In genomic region chr14:64218344-64219240, GRCh38 we compare ENCODE assay signal across 1 cellular context.
TF ChIP-seq lines count a peak whose summit lies in the region.

No MANE protein-coding gene starts in this region.

TF ChIP-seq in GM12878, 131 proteins besides CTCF, POLR2A, EP300 and RAD21 (continued from another document):
- no peak for TF ChIP-seq CREB1 (IDR thresholded peaks at IDR 0.05; ENCODE audit: low read depth)
- TF ChIP-seq RB1 (IDR thresholded peaks at IDR 0.05; ENCODE audit: borderline replicate concordance), result no peak
- TF ChIP-seq ZZZ3 (IDR thresholded peaks at IDR 0.05; ENCODE audit: control insufficient read depth, insufficient read length, low read depth), result no peak
- no peak for TF ChIP-seq NFIC (IDR thresholded peaks at IDR 0.05; ENCODE audit: low read depth, low read length)
- no peak for TF ChIP-seq MEF2B (IDR thresholded peaks at IDR 0.05; ENCODE audit: partially characterized antibody, poor library complexity, severe bottlenecking)
- TF ChIP-seq EGR1 (IDR thresholded peaks at IDR 0.05; ENCODE audit: borderline replicate concordance in 1 of 2, low read depth in 2 of 2, low read length in 2 of 2), result no peak
- no peak for TF ChIP-seq ZNF274 (IDR thresholded peaks at IDR 0.05; ENCODE audit: insufficient read depth, insufficient read length)
- 0 out of 4 replicates have a peak, but pooled peaks of 1 of the 2 experiments have one; percentile 8 for TF ChIP-seq IKZF2 (IDR thresholded peaks at IDR 0.05)
- TF ChIP-seq NBN (IDR thresholded peaks at IDR 0.05), result no peak
- no peak for TF ChIP-seq JUND (IDR thresholded peaks at IDR 0.05; ENCODE audit: low read depth, low read length)
- peak; percentile 27 for TF ChIP-seq PBX3 (IDR thresholded peaks at IDR 0.05; ENCODE audit: insufficient replicate concordance, low read depth, low read length)
- TF ChIP-seq ZNF207 (IDR thresholded peaks at IDR 0.05; ENCODE audit: borderline replicate concordance), result no peak
- peak; percentile 23; the same call in 1 of the 2 replicates for TF ChIP-seq MTA2 (IDR thresholded peaks at IDR 0.05; ENCODE audit: low read depth)
- TF ChIP-seq HDGF (IDR thresholded peaks at IDR 0.05), result no peak
- no peak for TF ChIP-seq SMAD1 (IDR thresholded peaks at IDR 0.05; ENCODE audit: low read depth, partially characterized antibody)
- TF ChIP-seq CBX5 (IDR thresholded peaks at IDR 0.05; ENCODE audit: low read depth), result no peak
- TF ChIP-seq IRF5 (IDR thresholded peaks at IDR 0.05; ENCODE audit: borderline replicate concordance), result no peak
- TF ChIP-seq CHD4 (IDR thresholded peaks at IDR 0.05), result no peak
- TF ChIP-seq RBBP5 (conservative IDR thresholded peaks at IDR 0.05), result no peak
- no peak for TF ChIP-seq LARP7 (IDR thresholded peaks at IDR 0.05)
- no peak for TF ChIP-seq MLLT1 (IDR thresholded peaks at IDR 0.05)
- no peak for TF ChIP-seq CBX3 (IDR thresholded peaks at IDR 0.05; ENCODE audit: borderline replicate concordance, low read depth)
- no peak; the same call in 1 of the 2 replicates for TF ChIP-seq JUNB (IDR thresholded peaks at IDR 0.05)
- peak; percentile 34; the same call in 1 of the 2 replicates for TF ChIP-seq SPI1 (IDR thresholded peaks at IDR 0.05; ENCODE audit: borderline replicate concordance, insufficient read depth, low read depth, low read length)
- no peak for TF ChIP-seq CEBPZ (IDR thresholded peaks at IDR 0.05; ENCODE audit: low read depth, low read length)
- TF ChIP-seq RUNX3 (IDR thresholded peaks at IDR 0.05; ENCODE audit: low read length), result no peak
- TF ChIP-seq MAX (IDR thresholded peaks at IDR 0.05; ENCODE audit: low read depth, low read length), result no peak
- TF ChIP-seq ZBED1 (IDR thresholded peaks at IDR 0.05; ENCODE audit: borderline replicate concordance), result no peak
- TF ChIP-seq NFXL1 (IDR thresholded peaks at IDR 0.05; ENCODE audit: borderline replicate concordance), result no peak
- 0 out of 2 replicates have a peak, but pooled peaks have one; percentile 19 for TF ChIP-seq ZNF24 (IDR thresholded peaks at IDR 0.05)
- peak; percentile 14; the same call in 1 of the 2 replicates for TF ChIP-seq ATF7 (IDR thresholded peaks at IDR 0.05; ENCODE audit: low read depth)
- TF ChIP-seq ZBTB11 (CRISPR knock-in tag; IDR thresholded peaks at IDR 0.05), result no peak
- no peak for TF ChIP-seq IRF4 (IDR thresholded peaks at IDR 0.05; ENCODE audit: low read depth, low read length)
TF ChIP-seq in GM12878: peak in this region for 9.
